Comparison of ENCODE assay signal across 1 cellular context in the genomic region with DNA sequence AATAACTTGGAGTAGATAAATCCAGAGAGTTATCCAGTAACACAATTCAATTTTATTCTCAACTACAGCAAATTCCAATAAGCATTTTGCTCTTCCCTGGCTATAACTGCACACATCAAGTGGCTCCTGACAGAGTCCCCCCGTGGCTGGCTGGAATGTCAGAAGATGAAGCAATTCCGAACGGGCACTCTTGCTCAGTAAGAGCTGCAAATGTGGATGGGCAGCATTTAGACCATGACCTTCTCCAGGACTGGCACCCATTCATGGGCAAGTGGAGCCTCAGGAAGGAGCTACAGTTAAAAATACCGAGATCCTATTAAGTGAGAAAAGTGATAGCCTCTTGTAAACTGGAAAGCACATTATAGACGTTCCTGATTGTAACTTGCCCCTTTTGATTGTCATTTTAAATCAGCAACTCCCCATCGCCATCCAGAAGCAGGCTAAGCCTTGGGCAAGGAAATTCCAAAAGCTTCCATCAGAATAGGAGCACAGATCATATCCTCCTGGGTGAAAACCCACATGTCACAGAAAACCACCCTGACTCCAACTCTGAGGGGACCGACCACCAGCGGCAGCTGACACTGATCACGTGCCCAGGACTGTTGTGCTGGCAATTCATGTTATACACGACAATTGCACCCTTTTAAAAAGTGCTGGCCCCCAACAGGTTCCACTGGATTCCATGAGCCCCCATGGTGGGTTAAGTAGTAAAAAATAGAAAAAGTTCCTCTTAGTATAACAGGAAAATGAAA.
TF ChIP-seq lines count a peak whose summit lies in the region.

No MANE protein-coding gene starts in this region.

TF ChIP-seq in IMR-90, 13 proteins besides CTCF, POLR2A, EP300 and RAD21:
- TF ChIP-seq RFX5 (IDR thresholded peaks at IDR 0.05; ENCODE audit: low read depth, low read length) (no peak), USF2 (IDR thresholded peaks at IDR 0.05; ENCODE audit: low read depth, low read length) (peak; percentile 61; the same call in 1 of the 2 replicates), FOS (IDR thresholded peaks at IDR 0.05; ENCODE audit: low read depth, low read length) (no peak), ELK1 (IDR thresholded peaks at IDR 0.05; ENCODE audit: borderline replicate concordance, low read depth, low read length) (no peak)
